10 cellular contexts compared by ENCODE assay signal in the genomic region with DNA sequence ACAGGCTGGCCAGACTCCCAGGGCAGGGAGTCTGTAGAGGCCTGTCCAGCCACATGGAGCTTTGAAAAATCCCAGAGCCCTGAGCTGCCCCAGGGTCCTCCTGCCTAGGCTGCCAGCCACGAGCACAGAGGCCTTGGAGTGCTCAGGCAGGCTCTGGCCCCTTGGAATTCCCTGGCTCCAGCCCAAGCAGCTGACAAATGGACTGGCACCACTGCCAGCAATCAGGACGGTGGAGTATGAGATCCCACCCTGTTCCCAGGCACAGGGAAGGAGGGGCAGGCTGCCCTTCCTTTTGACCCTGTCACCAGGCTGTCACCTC. TPM values are rescaled to one million over a fixed set of nuclear protein-coding genes. Genes with fewer than 3 reads are reported as not detected.
A peak's percentile ranks its signal among the peaks of the same experiment; 100 is the strongest.
DNase-seq lines count a peak whose midpoint lies in the region; ATAC-seq and TF ChIP-seq lines count a peak whose summit lies in the region.
"Had no signal": no experiment of that assay in that cellular context is flagged by ENCODE, and none has a peak within 500 bp of the region (broad histone marks: within the 10 kb centered on the region; RNA-seq: fewer than 3 reads in every experiment).

No MANE protein-coding gene starts in this region.

- H3K9me3 Mint-ChIP-seq in nephron progenitor cell: no peaks in the 10 kb centered on the region
- H3K9me3 Mint-ChIP-seq: memory B cell had no signal

- no peak overlapping the region for H3K4me3 ChIP-seq in BE2C (ENCODE audit: low read depth, low read length)
- H3K4me3 ChIP-seq in cardiac muscle cell: no peak overlapping the region

- H3K27me3 Mint-ChIP-seq in nephron progenitor cell (ENCODE audit: low read depth, poor library complexity): peaks cover 2% of the 10 kb centered on the region

- H3K27me3 ChIP-seq in BE2C: no peaks in the 10 kb centered on the region
- H3K27me3 ChIP-seq in cardiac muscle cell: no peaks in the 10 kb centered on the region

- H3K4me1 Mint-ChIP-seq in nephron progenitor cell: peaks cover 55% of the 10 kb centered on the region

- no peak for ATAC-seq in HG03095 (IDR thresholded peaks at IDR 0.05; ENCODE audit: unreplicated experiment)

- no peak overlapping the region for H3K4me3 Mint-ChIP-seq in nephron progenitor cell
- H3K4me3 Mint-ChIP-seq: memory B cell had no signal

- CTCF ChIA-PET in RWPE1 (lab: Yijun Ruan, JAX): no interaction called here

- POLR2A ChIA-PET in RWPE1 (lab: Yijun Ruan, JAX; ENCODE audit: low non-redundant PET): no interaction called here

- H3K27ac ChIP-seq in RWPE1 (peak overlapping the region; percentile 52), cardiac muscle cell (peak overlapping the region; percentile 92)

- DNase-seq in BE2C (peak; percentile 83), RWPE1 (ENCODE audit: low spot score) (no peak), cardiac muscle cell (ENCODE audit: low read depth in 1 of 2, low spot score in 1 of 2) (peak; percentile 20 to 90), nephron progenitor cell (no peak), NAMALWA (ENCODE audit: low spot score) (no peak)
- DNase-seq in stimulated activated CD4-positive, alpha-beta T cell treated with anti-CD3 and anti-CD28 coated beads, Interleukin-2, amount 100 ng/mL, for 48 hours: no peak
- DNase-seq in stimulated activated naive CD4-positive, alpha-beta T cell treated with Interleukin-2 at 50 U/mL for 16 hours (lab: John Stamatoyannopoulos, UW): no peak

- H3K27ac Mint-ChIP-seq in nephron progenitor cell: peak overlapping the region; percentile 92
- H3K27ac Mint-ChIP-seq: memory B cell had no signal

- H3K9me3 ChIP-seq in BE2C (no peaks in the 10 kb centered on the region; the same call in 1 of the 2 replicates), cardiac muscle cell (ENCODE audit: low read depth) (no peaks in the 10 kb centered on the region)

- H3K4me1 ChIP-seq in BE2C (peaks cover 21% of the 10 kb centered on the region), cardiac muscle cell (ENCODE audit: low read depth) (peaks cover 17% of the 10 kb centered on the region)

- no peaks in the 10 kb centered on the region for H3K36me3 Mint-ChIP-seq in nephron progenitor cell (ENCODE audit: low read depth)
- H3K36me3 Mint-ChIP-seq: memory B cell had no signal

- H3K36me3 ChIP-seq in BE2C: no peaks in the 10 kb centered on the region
- H3K36me3 ChIP-seq in cardiac muscle cell: no peaks in the 10 kb centered on the region

- no peak for TF ChIP-seq CTCF in BE2C (IDR thresholded peaks at IDR 0.05; ENCODE audit: low read depth, low read length)
- no peak for TF ChIP-seq CTCF in RWPE1 (conservative IDR thresholded peaks at IDR 0.05; ENCODE audit: low read depth)
- TF ChIP-seq CTCF in cardiac muscle cell (IDR thresholded peaks at IDR 0.05; ENCODE audit: low read depth, low read length): no peak
- no peak for TF ChIP-seq CTCF in nephron progenitor cell (IDR thresholded peaks at IDR 0.05)

RNA-seq across cellular contexts. Expression of a gene that starts 26.3 kb away (rescaled TPM):
- polyA plus RNA-seq in BE2C (2012; ENCODE audit: insufficient read depth, insufficient read length, low read depth): 0.36 TPM
- not detected in 2 replicates for total RNA-seq in cardiac muscle cell
- polyA plus RNA-seq in cardiac muscle cell: 0.06 TPM in 1 of 2 replicates, not detected in the other
- total RNA-seq: T-helper 1 cell treated with Interleukin-12 subunit alpha and Interleukin-12 subunit beta and Interleukin-4 antibody, amounts not matched to agents 30 ng/mL and 1 ng/mL, for 36 hours had no signal

Comparison
In these comparisons a context has a peak if more than half of its experiments do, and no peak if none do; other contexts are left out.
1. DNase-seq: peak in BE2C (single experiment) and cardiac muscle cell (2 of 2); none in RWPE1 (single experiment), nephron progenitor cell (single experiment), NAMALWA (single experiment), stimulated activated CD4-positive, alpha-beta T cell treated with anti-CD3 and anti-CD28 coated beads, Interleukin-2, amount 100 ng/mL, for 48 hours (0 of 2) and stimulated activated naive CD4-positive, alpha-beta T cell treated with Interleukin-2 at 50 U/mL for 16 hours (single experiment).